Comparison of ENCODE assay signal across 9 cellular contexts in genomic region chr6:56595490-56596122, GRCh38. TPM values are rescaled to one million over a fixed set of nuclear protein-coding genes. Genes with fewer than 3 reads are reported as not detected.
DNase-seq lines count a peak whose midpoint lies in the region; ATAC-seq and TF ChIP-seq lines count a peak whose summit lies in the region.
"Had no signal": no experiment of that assay in that cellular context is flagged by ENCODE, and none has a peak within 500 bp of the region (broad histone marks: within the 10 kb centered on the region; RNA-seq: fewer than 3 reads in every experiment).

No MANE protein-coding gene starts in this region.

- DNase-seq in BJ (ENCODE audit: low read depth) (no peak), NCI-H69 (lab: John Stamatoyannopoulos, UW) (peak; percentile 78), fibroblast of pulmonary artery (ENCODE audit: low read depth) (peak; percentile 46), neuronal stem cell (ENCODE audit: low spot score) (peak; percentile 31), NCI-H187 (lab: John Stamatoyannopoulos, UW) (no peak)
- peak; percentile 59 for DNase-seq in activated CD8-positive, alpha-beta memory T cell treated with anti-CD3 and anti-CD28 coated beads, Interleukin-2, amount 10 ng/mL, durations not matched to agents 7 days and 5 days

- TF ChIP-seq CTCF in BJ (IDR thresholded peaks at IDR 0.05; ENCODE audit: insufficient read depth, low read depth, low read length), result peak; percentile 63
- TF ChIP-seq CTCF in fibroblast of pulmonary artery (IDR thresholded peaks at IDR 0.05; ENCODE audit: low read length, missing control alignments), result peak; percentile 57

- H3K4me1 ChIP-seq in neuronal stem cell (ENCODE audit: control insufficient read depth in 2 of 2, insufficient read depth in 1 of 2, low read depth in 1 of 2, low read length in 2 of 2), result peaks cover 0 to 2% of the 10 kb centered on the region in 2 donors

- H3K14ac ChIP-seq in neuronal stem cell (ENCODE audit: low read length), result no peak overlapping the region

- no peak overlapping the region for H2BK5ac ChIP-seq in neuronal stem cell (ENCODE audit: low read length)

- no peak overlapping the region for H3K4me2 ChIP-seq in neuronal stem cell (ENCODE audit: insufficient read depth, low read length, poor library complexity, severe bottlenecking)

- peaks cover 19% of the 10 kb centered on the region for H3K4me1 Mint-ChIP-seq in activated CD8-positive, alpha-beta memory T cell treated with anti-CD3 and anti-CD28 coated beads, Interleukin-2, amount 10 ng/mL, durations not matched to agents 7 days and 5 days

- H3K9ac ChIP-seq in neuronal stem cell (ENCODE audit: low read depth, low read length, poor library complexity), result no peak overlapping the region

- POLR2A ChIA-PET in BJ (lab: Charles Lee), result interaction anchor here (0.6 kb wide), 1 partner anchor 15 kb away, joined by 6 read pairs; no protein-coding TSS in a partner anchor

- no peak overlapping the region for H3K4me3 Mint-ChIP-seq in activated CD8-positive, alpha-beta memory T cell treated with anti-CD3 and anti-CD28 coated beads, Interleukin-2, amount 10 ng/mL, durations not matched to agents 7 days and 5 days

- H3K27me3 ChIP-seq in BJ (ENCODE audit: control insufficient read depth, insufficient read depth, low read length) (no peaks in the 10 kb centered on the region), neuronal stem cell (ENCODE audit: control insufficient read depth in 3 of 3, insufficient read depth in 3 of 3, low read depth in 1 of 3, low read length in 3 of 3) (no peaks in the 10 kb centered on the region)
- H3K27me3 ChIP-seq: neutrophil had no signal

- no peak overlapping the region for H2AK5ac ChIP-seq in neuronal stem cell (ENCODE audit: low read depth, low read length)

- ATAC-seq in GM18907 (IDR thresholded peaks at IDR 0.05; ENCODE audit: unreplicated experiment) (peak; percentile 46), HG03354 (IDR thresholded peaks at IDR 0.05; ENCODE audit: poor library complexity, severe bottlenecking, unreplicated experiment) (peak; percentile 40)
- ATAC-seq in activated CD8-positive, alpha-beta memory T cell treated with anti-CD3 and anti-CD28 coated beads, Interleukin-2, amount 10 ng/mL, durations not matched to agents 7 days and 5 days, result peak; percentile 77

- CTCF ChIA-PET in BJ (lab: Yijun Ruan, JAX), result interaction anchor here (0.6 to 6.6 kb wide), 31 partner anchors 14 to 559 kb away, joined by 3 to 80 read pairs (median 5); no protein-coding TSS in a partner anchor
- CTCF ChIA-PET in activated CD8-positive, alpha-beta memory T cell treated with anti-CD3 and anti-CD28 coated beads, Interleukin-2, amount 10 ng/mL, durations not matched to agents 7 days and 5 days (lab: Charles Lee), result interaction anchor here (0.6 to 2.5 kb wide), 17 partner anchors 18 to 307 kb away, joined by 3 to 11 read pairs (median 4); no protein-coding TSS in a partner anchor

- no peak overlapping the region for H3K18ac ChIP-seq in neuronal stem cell (ENCODE audit: low read length)

- no CpG with 5 or more reads among the region's 6 CpGs for WGBS in neuronal stem cell (ENCODE audit: extremely low coverage in 2 of 2, insufficient read length in 2 of 2, insufficient replicate concordance in 1 of 2), 2 donors

- no peak overlapping the region for H2AFZ ChIP-seq in neuronal stem cell (ENCODE audit: low read length)

- no peak overlapping the region for H4K8ac ChIP-seq in neuronal stem cell (ENCODE audit: low read depth, low read length)

- H3K4ac ChIP-seq in neuronal stem cell (ENCODE audit: low read length), result no peak overlapping the region

- no peaks in the 10 kb centered on the region for H3K79me1 ChIP-seq in neuronal stem cell (ENCODE audit: low read depth, low read length)

- no peak overlapping the region for H3K23ac ChIP-seq in neuronal stem cell (ENCODE audit: low read depth, low read length, poor library complexity)

- H2BK120ac ChIP-seq in neuronal stem cell (ENCODE audit: low read depth, low read length), result no peak overlapping the region

- H3K27ac ChIP-seq in neuronal stem cell (replicated peaks; ENCODE audit: low read length), result no peak overlapping the region
- H3K27ac ChIP-seq: neutrophil had no signal

- H3K4me3 ChIP-seq in BJ (ENCODE audit: low read depth, low read length) (no peak overlapping the region), fibroblast of pulmonary artery (replicated peaks; ENCODE audit: low read depth, low read length) (no peak overlapping the region), neuronal stem cell (ENCODE audit: low read length in 2 of 2) (no peak overlapping the region)

- H3K27ac Mint-ChIP-seq in activated CD8-positive, alpha-beta memory T cell treated with anti-CD3 and anti-CD28 coated beads, Interleukin-2, amount 10 ng/mL, durations not matched to agents 7 days and 5 days, result no peak overlapping the region

- no peak overlapping the region for H2BK12ac ChIP-seq in neuronal stem cell (ENCODE audit: low read length)

- no peak overlapping the region for H2BK15ac ChIP-seq in neuronal stem cell (ENCODE audit: low read length)

- H3K36me3 ChIP-seq in BJ (ENCODE audit: control insufficient read depth, insufficient read depth, low read length) (peaks cover 13% of the 10 kb centered on the region), neuronal stem cell (replicated peaks in 1 of 2; ENCODE audit: control insufficient read depth in 2 of 2, insufficient read depth in 2 of 2, low read length in 2 of 2) (peaks cover 16 to 88% of the 10 kb centered on the region in 2 donors)
- H3K36me3 ChIP-seq: neutrophil had no signal

- no peaks in the 10 kb centered on the region for H3K36me3 Mint-ChIP-seq in activated CD8-positive, alpha-beta memory T cell treated with anti-CD3 and anti-CD28 coated beads, Interleukin-2, amount 10 ng/mL, durations not matched to agents 7 days and 5 days

- H3K9me3 Mint-ChIP-seq in activated CD8-positive, alpha-beta memory T cell treated with anti-CD3 and anti-CD28 coated beads, Interleukin-2, amount 10 ng/mL, durations not matched to agents 7 days and 5 days (ENCODE audit: low read depth), result no peaks in the 10 kb centered on the region

- peaks cover 5% of the 10 kb centered on the region for H3K27me3 Mint-ChIP-seq in activated CD8-positive, alpha-beta memory T cell treated with anti-CD3 and anti-CD28 coated beads, Interleukin-2, amount 10 ng/mL, durations not matched to agents 7 days and 5 days

- no peaks in the 10 kb centered on the region for H3K9me3 ChIP-seq in neuronal stem cell (replicated peaks in 1 of 2; ENCODE audit: control insufficient read depth in 2 of 2, insufficient read depth in 1 of 2, low read depth in 1 of 2, low read length in 2 of 2)
- H3K9me3 ChIP-seq: neutrophil had no signal

- no peak overlapping the region for H4K91ac ChIP-seq in neuronal stem cell (ENCODE audit: low read depth, low read length, poor library complexity)

RNA-seq across cellular contexts. Expression of gene DST, which starts 47.1 kb away (rescaled TPM):
- 80.6 and 110 TPM in 2 replicates for polyA plus RNA-seq in BJ (2011; rRNA removed)
- 341 and 421 TPM in 2 replicates for polyA minus RNA-seq in BJ (2011; rRNA and poly(A)+ RNA removed)
- 1 to 10 TPM; 4.0 to 4.3 TPM for total RNA-seq in activated CD8-positive, alpha-beta memory T cell treated with anti-CD3 and anti-CD28 coated beads, Interleukin-2, amount 10 ng/mL, durations not matched to agents 7 days and 5 days
- polyA plus RNA-seq in neuronal stem cell (2013, experiment 1 of 2), result 28.9 TPM
- 30.9 TPM for polyA plus RNA-seq in neuronal stem cell (2013, experiment 2 of 2)

Comparison
In these comparisons a context has a peak if more than half of its experiments do, and no peak if none do; other contexts are left out.
1. DNase-seq: peak in NCI-H69 (single experiment), activated CD8-positive, alpha-beta memory T cell treated with anti-CD3 and anti-CD28 coated beads, Interleukin-2, amount 10 ng/mL, durations not matched to agents 7 days and 5 days (single experiment), fibroblast of pulmonary artery (single experiment) and neuronal stem cell (single experiment); none in BJ (single experiment) and NCI-H187 (0 of 2).
2. Peak in every context shown above with its lines, with median percentiles within 50 percentile points of each other: ATAC-seq.